Comparison of ENCODE assay signal across 9 cellular contexts in genomic region chr14:96364911-96365310, GRCh38. TPM values are rescaled to one million over a fixed set of nuclear protein-coding genes. Genes with fewer than 3 reads are reported as not detected.
DNase-seq lines count a peak whose midpoint lies in the region; ATAC-seq and TF ChIP-seq lines count a peak whose summit lies in the region.
"Had no signal": no experiment of that assay in that cellular context is flagged by ENCODE, and none has a peak within 500 bp of the region (broad histone marks: within the 10 kb centered on the region; RNA-seq: fewer than 3 reads in every experiment).

No MANE protein-coding gene starts in this region.

- H3K9me3 ChIP-seq in OCI-LY3 (ENCODE audit: insufficient read depth, low read length), result no peaks in the 10 kb centered on the region
- no peaks in the 10 kb centered on the region for H3K9me3 ChIP-seq in endocrine pancreas (ENCODE audit: control insufficient read depth, low read length)
- H3K9me3 ChIP-seq in neuronal stem cell (replicated peaks in 1 of 2; ENCODE audit: control insufficient read depth in 2 of 2, insufficient read depth in 1 of 2, low read depth in 1 of 2, low read length in 2 of 2), result peaks cover 0 to 6% of the 10 kb centered on the region in 2 donors

- H3K14ac ChIP-seq in neuronal stem cell (ENCODE audit: low read length), result no peak overlapping the region

- no peak overlapping the region for H3K23ac ChIP-seq in neuronal stem cell (ENCODE audit: low read depth, low read length, poor library complexity)

- H2BK5ac ChIP-seq in neuronal stem cell (ENCODE audit: low read length), result no peak overlapping the region

- H3K4ac ChIP-seq in neuronal stem cell (ENCODE audit: low read length), result no peak overlapping the region

- H3K36me3 ChIP-seq in OCI-LY3 (replicated peaks; ENCODE audit: low read depth, low read length) (no peaks in the 10 kb centered on the region), endocrine pancreas (ENCODE audit: control insufficient read depth, insufficient read depth, low read length) (no peaks in the 10 kb centered on the region), neuronal stem cell (replicated peaks in 1 of 2; ENCODE audit: control insufficient read depth in 2 of 2, insufficient read depth in 2 of 2, low read length in 2 of 2) (peaks cover 0 to 7% of the 10 kb centered on the region in 2 donors)

- H3K9ac ChIP-seq in OCI-LY3 (ENCODE audit: low read length) (no peak overlapping the region), endocrine pancreas (ENCODE audit: control insufficient read depth, insufficient read depth, low read length) (no peak overlapping the region), neuronal stem cell (ENCODE audit: low read depth, low read length, poor library complexity) (no peak overlapping the region)

- no peak overlapping the region for H2BK120ac ChIP-seq in neuronal stem cell (ENCODE audit: low read depth, low read length)

- no peaks in the 10 kb centered on the region for H3K27me3 ChIP-seq in OCI-LY3 (ENCODE audit: low read depth, low read length)
- H3K27me3 ChIP-seq in endocrine pancreas (ENCODE audit: control insufficient read depth, insufficient read depth, low read length), result no peaks in the 10 kb centered on the region
- no peaks in the 10 kb centered on the region for H3K27me3 ChIP-seq in neuronal stem cell (ENCODE audit: control insufficient read depth in 3 of 3, insufficient read depth in 3 of 3, low read depth in 1 of 3, low read length in 3 of 3)

- no peak overlapping the region for H2BK12ac ChIP-seq in neuronal stem cell (ENCODE audit: low read length)

- no peak overlapping the region for H2AK5ac ChIP-seq in neuronal stem cell (ENCODE audit: low read depth, low read length)

- H3K4me2 ChIP-seq in OCI-LY3 (ENCODE audit: low read length) (peak overlapping the region; percentile 95), neuronal stem cell (ENCODE audit: insufficient read depth, low read length, poor library complexity, severe bottlenecking) (peak overlapping the region; percentile 31)

- no peak overlapping the region for H3K27ac ChIP-seq in OCI-LY3 (ENCODE audit: low read length)
- H3K27ac ChIP-seq in neuronal stem cell (replicated peaks; ENCODE audit: low read length), result no peak overlapping the region

- peaks cover 49% of the 10 kb centered on the region for H3K79me2 ChIP-seq in OCI-LY3 (ENCODE audit: low read length)

- DNase-seq in neuronal stem cell (ENCODE audit: low spot score), result no peak
- no peak for DNase-seq in SK-N-DZ (ENCODE audit: low spot score)
- DNase-seq: NCI-H1105 had no signal

- H4K91ac ChIP-seq in neuronal stem cell (ENCODE audit: low read depth, low read length, poor library complexity), result no peak overlapping the region

- H2BK15ac ChIP-seq in neuronal stem cell (ENCODE audit: low read length), result no peak overlapping the region

- H3K18ac ChIP-seq in neuronal stem cell (ENCODE audit: low read length), result no peak overlapping the region

- no CpG with 5 or more reads among the region's 3 CpGs for WGBS in neuronal stem cell (ENCODE audit: extremely low coverage in 2 of 2, insufficient read length in 2 of 2, insufficient replicate concordance in 1 of 2), 2 donors

- H4K20me1 ChIP-seq in OCI-LY3 (ENCODE audit: insufficient read depth, low read length), result 0 out of 2 replicates have a peak, but pooled peaks cover 3% of the 10 kb centered on the region

- ATAC-seq in GM21526 (IDR thresholded peaks at IDR 0.05; ENCODE audit: low FRiP score, unreplicated experiment), result no peak
- ATAC-seq in HG03097 (IDR thresholded peaks at IDR 0.05; ENCODE audit: low FRiP score, unreplicated experiment), result no peak
- no peak for ATAC-seq in HG03139 (IDR thresholded peaks at IDR 0.05; ENCODE audit: unreplicated experiment)

- H2AFZ ChIP-seq in OCI-LY3 (ENCODE audit: low read depth, low read length), result no peak overlapping the region
- no peak overlapping the region for H2AFZ ChIP-seq in neuronal stem cell (ENCODE audit: low read length)

- no peak for TF ChIP-seq CTCF in OCI-LY3 (IDR thresholded peaks at IDR 0.05; ENCODE audit: low read depth, low read length)

- H3K4me1 ChIP-seq in OCI-LY3 (ENCODE audit: low read length), result peaks cover 17% of the 10 kb centered on the region
- peaks cover 12% of the 10 kb centered on the region for H3K4me1 ChIP-seq in endocrine pancreas (ENCODE audit: control insufficient read depth, insufficient read depth, low read length)
- peaks cover 3 to 11% of the 10 kb centered on the region in 2 donors for H3K4me1 ChIP-seq in neuronal stem cell (ENCODE audit: control insufficient read depth in 2 of 2, insufficient read depth in 1 of 2, low read depth in 1 of 2, low read length in 2 of 2)

- H4K8ac ChIP-seq in neuronal stem cell (ENCODE audit: low read depth, low read length), result no peak overlapping the region

- H3K4me3 ChIP-seq in GM08714 (ENCODE audit: low read length), result peak overlapping the region; percentile 84; the same call in 1 of the 2 replicates
- no peak overlapping the region for H3K4me3 ChIP-seq in OCI-LY3 (ENCODE audit: low read length)
- peak overlapping the region; percentile 78 for H3K4me3 ChIP-seq in endocrine pancreas (ENCODE audit: control insufficient read depth, insufficient read depth, low read length)
- H3K4me3 ChIP-seq in neuronal stem cell (ENCODE audit: low read length in 2 of 2), result peak overlapping the region in 1 of 2 donors; percentile 94

- peaks cover 9% of the 10 kb centered on the region for H3K79me1 ChIP-seq in neuronal stem cell (ENCODE audit: low read depth, low read length)

RNA-seq across cellular contexts. Expression of gene GSKIP, which starts 1.6 kb away (rescaled TPM):
- 22.5 TPM for polyA plus RNA-seq in neuronal stem cell (2013, experiment 1 of 2)
- 22.6 TPM for polyA plus RNA-seq in neuronal stem cell (2013, experiment 2 of 2)
- 12.1 and 14.3 TPM in 2 replicates for polyA plus RNA-seq in SK-N-DZ (2014; cell fraction: cytosol; rRNA removed)
- 8.2 and 12.7 TPM in 2 replicates for polyA plus RNA-seq in SK-N-DZ (2014; cell fraction: nucleus; rRNA removed)

RNA-seq across cellular contexts. Expression of gene ATG2B, which starts 1.8 kb away (rescaled TPM):
- 6.9 TPM for polyA plus RNA-seq in neuronal stem cell (2013, experiment 1 of 2)
- 7.0 TPM for polyA plus RNA-seq in neuronal stem cell (2013, experiment 2 of 2)
- 2.7 and 4.0 TPM in 2 replicates for polyA plus RNA-seq in SK-N-DZ (2014; cell fraction: cytosol; rRNA removed)
- polyA plus RNA-seq in SK-N-DZ (2014; cell fraction: nucleus; rRNA removed), result 8.0 and 10.2 TPM in 2 replicates

RNA-seq across cellular contexts. Expression of gene AK7, which starts 27.0 kb away (rescaled TPM):
- 5.8 TPM for polyA plus RNA-seq in neuronal stem cell (2013, experiment 1 of 2)
- 6.4 TPM for polyA plus RNA-seq in neuronal stem cell (2013, experiment 2 of 2)
- 3.2 and 4.4 TPM in 2 replicates for polyA plus RNA-seq in SK-N-DZ (2014; cell fraction: cytosol; rRNA removed)
- 2.3 and 4.9 TPM in 2 replicates for polyA plus RNA-seq in SK-N-DZ (2014; cell fraction: nucleus; rRNA removed)
